In the genomic region with DNA sequence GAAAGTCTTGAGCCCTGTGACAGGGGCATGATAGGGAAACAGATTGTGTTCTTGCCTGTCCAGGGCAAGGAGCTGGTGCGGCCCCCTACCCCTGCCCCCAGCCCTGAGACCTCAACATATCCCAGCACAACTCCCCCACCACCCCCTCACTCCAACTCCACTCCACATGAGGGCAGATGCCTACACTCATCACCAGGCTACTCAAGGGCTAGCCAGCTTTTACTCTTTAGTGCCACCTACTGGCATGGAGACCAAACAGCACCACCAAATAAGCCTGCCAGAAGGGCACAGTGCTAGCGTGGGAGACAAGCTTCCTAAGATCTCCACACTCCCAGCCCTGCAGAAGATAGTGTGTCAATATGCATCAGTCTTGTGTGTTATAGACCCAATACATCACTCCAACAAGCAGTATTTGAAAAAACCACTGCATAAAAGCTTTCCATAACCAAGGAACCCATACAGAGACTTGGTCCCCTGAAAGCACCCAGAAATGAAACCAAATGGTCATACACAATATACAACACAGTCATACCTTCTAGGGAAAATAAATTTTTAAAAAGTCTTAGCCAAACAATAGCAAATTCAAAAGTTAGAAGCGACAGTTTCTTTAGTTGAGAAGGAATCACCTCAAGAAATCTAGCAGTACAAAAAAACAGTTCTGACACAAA, we compare ENCODE assay signal across 8 cellular contexts.
DNase-seq lines count a peak whose midpoint lies in the region; ATAC-seq and TF ChIP-seq lines count a peak whose summit lies in the region.

No MANE protein-coding gene starts in this region.

- peak overlapping the region; percentile 82; the same call in 1 of the 2 replicates for H2AFZ ChIP-seq in OCI-LY3 (ENCODE audit: low read depth, low read length)

- ATAC-seq in GM18861 (IDR thresholded peaks at IDR 0.05; ENCODE audit: unreplicated experiment) (peak; percentile 84), HG03066 (IDR thresholded peaks at IDR 0.05; ENCODE audit: low read depth, unreplicated experiment) (peak; percentile 80), heart right ventricle (peak in 7 of 8 donors; percentile 26 to 82 (median 68))

- H3K9me3 ChIP-seq in OCI-LY3 (ENCODE audit: insufficient read depth, low read length) (no peaks in the 10 kb centered on the region), heart right ventricle (peaks cover 0 to 13% (median 0%) of the 10 kb centered on the region in 11 donors)

- no peaks in the 10 kb centered on the region for H4K20me1 ChIP-seq in OCI-LY3 (ENCODE audit: insufficient read depth, low read length)

- no peaks in the 10 kb centered on the region for H3K79me2 ChIP-seq in OCI-LY3 (ENCODE audit: low read length)

- H3K4me1 ChIP-seq in OCI-LY3 (ENCODE audit: low read length): peaks cover 11% of the 10 kb centered on the region
- H3K4me1 ChIP-seq in heart right ventricle: peaks cover 0 to 3% (median 0%) of the 10 kb centered on the region in 9 donors

- DNase-seq in AG09319 (ENCODE audit: extremely low read depth, low read depth) (no peak), heart right ventricle (peak in 1 of 2 donors; percentile 21), DMS79 (lab: John Stamatoyannopoulos, UW) (no peak)
- DNase-seq in activated T-helper 1 cell treated with anti-CD3 and anti-CD28 coated beads, Interleukin-12 subunit alpha, Interleukin-12 subunit beta, Interleukin-2, Interleukin-4 antibody, amounts not matched to agents 30 ng/mL and 10 ng/mL and 1 ng/mL, durations not matched to agents 14 hours and 24 hours and 36 hours (ENCODE audit: low spot score): peak; percentile 29
- peak; percentile 61 for DNase-seq in stimulated activated CD4-positive, alpha-beta T cell treated with anti-CD3 and anti-CD28 coated beads, Interleukin-15, amount 100 ng/mL, for 24 hours

- no peaks in the 10 kb centered on the region for H3K36me3 Mint-ChIP-seq in activated T-helper 1 cell treated with anti-CD3 and anti-CD28 coated beads, Interleukin-12 subunit alpha, Interleukin-12 subunit beta, Interleukin-2, Interleukin-4 antibody, amounts not matched to agents 30 ng/mL and 10 ng/mL and 1 ng/mL, durations not matched to agents 14 hours and 24 hours and 36 hours (ENCODE audit: low read depth)

- H3K9ac ChIP-seq in OCI-LY3 (ENCODE audit: low read length): no peak overlapping the region

- peak; percentile 62 for TF ChIP-seq CTCF in AG09319 (IDR thresholded peaks at IDR 0.05; ENCODE audit: low read depth, low read length)
- TF ChIP-seq CTCF in OCI-LY3 (IDR thresholded peaks at IDR 0.05; ENCODE audit: low read depth, low read length): peak; percentile 87
- peak; percentile 25 to 73 (median 64) for TF ChIP-seq CTCF in heart right ventricle (IDR thresholded peaks at IDR 0.05)

- peaks cover 28% of the 10 kb centered on the region for H3K27me3 Mint-ChIP-seq in activated T-helper 1 cell treated with anti-CD3 and anti-CD28 coated beads, Interleukin-12 subunit alpha, Interleukin-12 subunit beta, Interleukin-2, Interleukin-4 antibody, amounts not matched to agents 30 ng/mL and 10 ng/mL and 1 ng/mL, durations not matched to agents 14 hours and 24 hours and 36 hours (ENCODE audit: insufficient read depth)

- H3K4me1 Mint-ChIP-seq in activated T-helper 1 cell treated with anti-CD3 and anti-CD28 coated beads, Interleukin-12 subunit alpha, Interleukin-12 subunit beta, Interleukin-2, Interleukin-4 antibody, amounts not matched to agents 30 ng/mL and 10 ng/mL and 1 ng/mL, durations not matched to agents 14 hours and 24 hours and 36 hours (ENCODE audit: low read depth): peaks cover 16% of the 10 kb centered on the region

- no peak overlapping the region for H3K4me3 Mint-ChIP-seq in activated T-helper 1 cell treated with anti-CD3 and anti-CD28 coated beads, Interleukin-12 subunit alpha, Interleukin-12 subunit beta, Interleukin-2, Interleukin-4 antibody, amounts not matched to agents 30 ng/mL and 10 ng/mL and 1 ng/mL, durations not matched to agents 14 hours and 24 hours and 36 hours

- WGBS in heart right ventricle, 2 donors: 53 to 54% methylated on average over 3 of the region's 3 CpGs

- no peak overlapping the region for H3K27ac Mint-ChIP-seq in activated T-helper 1 cell treated with anti-CD3 and anti-CD28 coated beads, Interleukin-12 subunit alpha, Interleukin-12 subunit beta, Interleukin-2, Interleukin-4 antibody, amounts not matched to agents 30 ng/mL and 10 ng/mL and 1 ng/mL, durations not matched to agents 14 hours and 24 hours and 36 hours

- H3K4me3 ChIP-seq in OCI-LY3 (ENCODE audit: low read length): peak overlapping the region; percentile 49; the same call in 1 of the 2 replicates
- no peak overlapping the region for H3K4me3 ChIP-seq in heart right ventricle

- H3K27me3 ChIP-seq in OCI-LY3 (ENCODE audit: low read depth, low read length): peaks cover 9% of the 10 kb centered on the region; the same call in 1 of the 2 replicates
- H3K27me3 ChIP-seq in heart right ventricle: peaks cover 0 to 31% (median 6%) of the 10 kb centered on the region in 7 donors

- no peaks in the 10 kb centered on the region for H3K36me3 ChIP-seq in OCI-LY3 (replicated peaks; ENCODE audit: low read depth, low read length)
- no peaks in the 10 kb centered on the region for H3K36me3 ChIP-seq in heart right ventricle

- intact Hi-C loops in activated T-helper 1 cell treated with anti-CD3 and anti-CD28 coated beads, Interleukin-12 subunit alpha, Interleukin-12 subunit beta, Interleukin-2, Interleukin-4 antibody, amounts not matched to agents 30 ng/mL and 10 ng/mL and 1 ng/mL, durations not matched to agents 14 hours and 24 hours and 36 hours (cut with micrococcal nuclease): loop anchor here (1.0 kb wide), 2 partner anchors 155 to 223 kb away; no protein-coding TSS in a partner anchor
- intact Hi-C loops in heart right ventricle (cut with DNase I): loop anchor here (2.0 to 10.0 kb wide), 7 partner anchors 151 to 224 kb away; no protein-coding TSS in a partner anchor

- peaks cover 10% of the 10 kb centered on the region for H3K9me3 Mint-ChIP-seq in activated T-helper 1 cell treated with anti-CD3 and anti-CD28 coated beads, Interleukin-12 subunit alpha, Interleukin-12 subunit beta, Interleukin-2, Interleukin-4 antibody, amounts not matched to agents 30 ng/mL and 10 ng/mL and 1 ng/mL, durations not matched to agents 14 hours and 24 hours and 36 hours

- peak overlapping the region; percentile 64 for H3K4me2 ChIP-seq in OCI-LY3 (ENCODE audit: low read length)

- H3K27ac ChIP-seq in OCI-LY3 (ENCODE audit: low read length) (no peak overlapping the region), heart right ventricle (no peak overlapping the region)

Comparison
In these comparisons a context has a peak if more than half of its experiments do, and no peak if none do; other contexts are left out.
1. DNase-seq: peak in activated T-helper 1 cell treated with anti-CD3 and anti-CD28 coated beads, Interleukin-12 subunit alpha, Interleukin-12 subunit beta, Interleukin-2, Interleukin-4 antibody, amounts not matched to agents 30 ng/mL and 10 ng/mL and 1 ng/mL, durations not matched to agents 14 hours and 24 hours and 36 hours (single experiment) and stimulated activated CD4-positive, alpha-beta T cell treated with anti-CD3 and anti-CD28 coated beads, Interleukin-15, amount 100 ng/mL, for 24 hours (single experiment); none in AG09319 (single experiment) and DMS79 (single experiment).
2. Peak in every context shown above with its lines, with median percentiles within 50 percentile points of each other: CTCF ChIP-seq and ATAC-seq.